7 cellular contexts compared by ENCODE assay signal in genomic region chr1:206575165-206575893, GRCh38. TPM values are rescaled to one million over a fixed set of nuclear protein-coding genes. Genes with fewer than 3 reads are reported as not detected.
A peak's percentile ranks its signal among the peaks of the same experiment; 100 is the strongest.
DNase-seq lines count a peak whose midpoint lies in the region; ATAC-seq, FAIRE-seq and TF ChIP-seq lines count a peak whose summit lies in the region.

No MANE protein-coding gene starts in this region.

- peaks cover 10% of the 10 kb centered on the region for H3K27me3 Mint-ChIP-seq in astrocyte (ENCODE audit: low read depth, unreplicated experiment)

- ATAC-seq in GM18502 (IDR thresholded peaks at IDR 0.05; ENCODE audit: poor library complexity, unreplicated experiment) (peak; percentile 39), GM19328 (IDR thresholded peaks at IDR 0.05; ENCODE audit: unreplicated experiment) (no peak)

- in situ Hi-C loops in ACHN (cut with HindIII; ENCODE audit: low pct_ligation_motif_present, low pct_unique_long_range_greater_than_20kb, low sequenced_read_pairs), result no loop called here

- no peaks in the 10 kb centered on the region for H3K27me3 ChIP-seq in astrocyte (ENCODE audit: insufficient read depth, low read length)

- DNase-seq in NCI-H524 treated with DMSO at 0.1 percent for 48 hours (lab: John Stamatoyannopoulos, UW) (peak; percentile 29), astrocyte (ENCODE audit: low read depth) (peak; percentile 74), left kidney (ENCODE audit: low read depth, low spot score) (peak; percentile 59), NCI-H510A treated with DMSO at 0.1 percent for 48 hours (lab: John Stamatoyannopoulos, UW) (no peak), ACHN (no peak)

- H3K27ac Mint-ChIP-seq in astrocyte (ENCODE audit: unreplicated experiment), result no peak overlapping the region

- no peaks in the 10 kb centered on the region for H3K36me3 Mint-ChIP-seq in astrocyte (ENCODE audit: low read depth, unreplicated experiment)

- peaks cover 11% of the 10 kb centered on the region for H3K4me1 ChIP-seq in astrocyte (ENCODE audit: insufficient read depth, low read length)

- no peak for FAIRE-seq in astrocyte (lab: Jason Lieb, UNC)

- H3K4me3 ChIP-seq in astrocyte (ENCODE audit: insufficient read depth, low read depth, low read length), result no peak overlapping the region

- no peaks in the 10 kb centered on the region for H3K9me3 ChIP-seq in astrocyte (ENCODE audit: insufficient read depth, low read depth, low read length)

- H4K20me1 ChIP-seq in astrocyte (ENCODE audit: insufficient read depth, low read length), result no peaks in the 10 kb centered on the region

- H3K4me2 ChIP-seq in astrocyte (ENCODE audit: low read length), result peak overlapping the region; percentile 50

- no peak overlapping the region for H3K4me3 Mint-ChIP-seq in astrocyte (ENCODE audit: unreplicated experiment)

- no peak for TF ChIP-seq CTCF in astrocyte (IDR thresholded peaks at IDR 0.05; ENCODE audit: insufficient read depth, low read depth, low read length)

- H3K4me1 Mint-ChIP-seq in astrocyte (ENCODE audit: low read depth, unreplicated experiment), result peaks cover 17% of the 10 kb centered on the region

- no peak overlapping the region for H3K27ac ChIP-seq in astrocyte (ENCODE audit: low read depth, low read length)

- peak overlapping the region; percentile 51 for H2AFZ ChIP-seq in astrocyte (ENCODE audit: low read depth, low read length)

- no peak overlapping the region for H3K9ac ChIP-seq in astrocyte (ENCODE audit: low read length)

- no peaks in the 10 kb centered on the region for H3K79me2 ChIP-seq in astrocyte (ENCODE audit: insufficient read depth, low read length)

- H3K36me3 ChIP-seq in astrocyte (ENCODE audit: insufficient read depth, low read length), result no peaks in the 10 kb centered on the region

- H3K9me3 Mint-ChIP-seq in astrocyte (ENCODE audit: unreplicated experiment), result no peaks in the 10 kb centered on the region

RNA-seq across cellular contexts. Expression of gene EIF2D, which starts 36.9 kb away (rescaled TPM):
- 27.3 and 33.6 TPM in 2 replicates for total RNA-seq in astrocyte

Comparison
In these comparisons a context has a peak if more than half of its experiments do, and no peak if none do; other contexts are left out.
1. DNase-seq: peak in NCI-H524 treated with DMSO at 0.1 percent for 48 hours (single experiment), astrocyte (single experiment) and left kidney (single experiment); none in NCI-H510A treated with DMSO at 0.1 percent for 48 hours (single experiment) and ACHN (single experiment).